In genomic region chr2:43349944-43350343, GRCh38 we compare ENCODE assay signal across 15 cellular contexts.
DNase-seq lines count a peak whose midpoint lies in the region; ATAC-seq and TF ChIP-seq lines count a peak whose summit lies in the region.
"Had no signal": no experiment of that assay in that cellular context is flagged by ENCODE, and none has a peak within 500 bp of the region (broad histone marks: within the 10 kb centered on the region; RNA-seq: fewer than 3 reads in every experiment).

No MANE protein-coding gene starts in this region.

- H3K27ac Mint-ChIP-seq in H9 (peak overlapping the region in 2 of 3 experiments; percentile 13; a peak in 4 of 7 replicates), WTC11 (peak overlapping the region; percentile 44; the same call in 1 of the 2 replicates)

- H2BK12ac ChIP-seq in H9 (ENCODE audit: insufficient read length, low read depth, low read length) = no peak overlapping the region
- H2BK12ac ChIP-seq in mesenchymal stem cell (ENCODE audit: low read length in 2 of 2) = peak overlapping the region in 1 of 2 experiments; percentile 75

- DNase-seq in H9 (no peak), WTC11 (ENCODE audit: low spot score) (no peak), mesenchymal stem cell (peak; percentile 64), NCI-H1105 (lab: John Stamatoyannopoulos, UW) (no peak), NCI-H2171 (lab: John Stamatoyannopoulos, UW) (no peak), ureter (ENCODE audit: low spot score) (no peak)
- DNase-seq: activated T-cell treated with anti-CD3 and anti-CD28 coated beads, Interleukin-2, amount 50 U/mL, for 4 hours; anterior cingulate cortex; effector CD4-positive, alpha-beta T cell; ovary; stimulated activated CD4-positive, alpha-beta T cell treated with anti-CD3 and anti-CD28 coated beads, Interleukin-4, amount 100 ng/mL, for 1 hour; stimulated activated naive CD4-positive, alpha-beta T cell had no signal

- H3K4me1 Mint-ChIP-seq in H9 (peaks cover 34 to 39% of the 10 kb centered on the region in 2 experiments), WTC11 (peaks cover 41% of the 10 kb centered on the region)

- no peak overlapping the region for H3K23ac ChIP-seq in H9 (ENCODE audit: insufficient read length, low read depth, low read length)
- no peak overlapping the region for H3K23ac ChIP-seq in mesenchymal stem cell (ENCODE audit: low read length in 2 of 2)

- H3K27me3 ChIP-seq in H9 (ENCODE audit: insufficient read depth, low read length) (no peaks in the 10 kb centered on the region), mesenchymal stem cell (ENCODE audit: control insufficient read depth in 1 of 2, insufficient read depth in 1 of 2, low read length in 2 of 2) (no peaks in the 10 kb centered on the region), skeletal muscle tissue (ENCODE audit: control insufficient read depth in 3 of 3, insufficient read depth in 3 of 3, low read length in 3 of 3) (no peaks in the 10 kb centered on the region)
- H3K27me3 ChIP-seq: ovary had no signal

- no CpG with 5 or more reads among the region's 3 CpGs for WGBS in H9 (ENCODE audit: extremely low coverage, insufficient read length, low lambda C conversion rate)
- 14% methylated on average over 2 of the region's 3 CpGs for WGBS in mesenchymal stem cell

- H3K27ac ChIP-seq in H9 (ENCODE audit: insufficient read length, low read depth, low read length) (no peak overlapping the region), mesenchymal stem cell (ENCODE audit: low read length, poor library complexity, severe bottlenecking) (peak overlapping the region; percentile 65), skeletal muscle tissue (ENCODE audit: low read depth, low read length) (peak overlapping the region; percentile 58)
- H3K27ac ChIP-seq: C4-2B had no signal

- H3K9ac ChIP-seq in H9 (ENCODE audit: extremely low read depth, insufficient read length, low read length) (no peak overlapping the region), mesenchymal stem cell (ENCODE audit: low read length) (no peak overlapping the region), skeletal muscle tissue (ENCODE audit: low read depth in 1 of 3, low read length in 3 of 3) (no peak overlapping the region)

- H3K56ac ChIP-seq in H9 (ENCODE audit: insufficient read length, low read depth, low read length) = no peak overlapping the region

- H2BK15ac ChIP-seq in H9 (ENCODE audit: low read depth, low read length) = no peak overlapping the region
- H2BK15ac ChIP-seq in mesenchymal stem cell (ENCODE audit: low read depth, poor library complexity, severe bottlenecking) = no peak overlapping the region

- no peak overlapping the region for H2BK20ac ChIP-seq in H9 (ENCODE audit: low read depth, low read length, poor library complexity, severe bottlenecking)

- H4K91ac ChIP-seq in H9 (ENCODE audit: insufficient read length, low read depth, low read length) (no peak overlapping the region), mesenchymal stem cell (ENCODE audit: low read length) (no peak overlapping the region)

- no peak overlapping the region for H3K14ac ChIP-seq in H9 (ENCODE audit: insufficient read depth, low read length)
- H3K14ac ChIP-seq in mesenchymal stem cell (ENCODE audit: low read length in 2 of 2) = no peak overlapping the region

- H3K4ac ChIP-seq in H9 (ENCODE audit: low read depth, low read length) (no peak overlapping the region), mesenchymal stem cell (ENCODE audit: low read depth in 1 of 2, low read length in 2 of 2) (peak overlapping the region in 1 of 2 experiments; percentile 58)

- H3K9me3 ChIP-seq in H9 (ENCODE audit: control insufficient read depth, low read depth, low read length) (no peaks in the 10 kb centered on the region), mesenchymal stem cell (ENCODE audit: control insufficient read depth, low read length) (no peaks in the 10 kb centered on the region), skeletal muscle tissue (ENCODE audit: control insufficient read depth in 3 of 3, low read length in 3 of 3) (no peaks in the 10 kb centered on the region)
- H3K9me3 ChIP-seq: ovary had no signal

- no peak for TF ChIP-seq CTCF in H9 (conservative IDR thresholded peaks at IDR 0.05)
- TF ChIP-seq CTCF in WTC11 (IDR thresholded peaks at IDR 0.05) = no peak

- H2BK5ac ChIP-seq in H9 (ENCODE audit: insufficient read length, low read length) (no peak overlapping the region), mesenchymal stem cell (ENCODE audit: low read depth, low read length, poor library complexity, severe bottlenecking) (no peak overlapping the region)

- H3K36me3 Mint-ChIP-seq in H9 (ENCODE audit: insufficient read depth in 1 of 3, low read depth in 3 of 3) (no peaks in the 10 kb centered on the region; a peak in 2 of 7 replicates), WTC11 (no peaks in the 10 kb centered on the region)

- POLR2A ChIA-PET in WTC11 (lab: Charles Lee) = no interaction called here

- no peak overlapping the region for H3K4me3 ChIP-seq in mesenchymal stem cell (ENCODE audit: insufficient read depth in 1 of 2, low read depth in 1 of 2, low read length in 2 of 2)
- no peak overlapping the region for H3K4me3 ChIP-seq in skeletal muscle tissue (ENCODE audit: low read length in 3 of 3)
- H3K4me3 ChIP-seq: ovary had no signal

- H3K9me3 Mint-ChIP-seq in H9 (no peaks in the 10 kb centered on the region; a peak in 1 of 5 replicates), WTC11 (no peaks in the 10 kb centered on the region)
- H3K9me3 Mint-ChIP-seq: activated T-cell treated with anti-CD3 and anti-CD28 coated beads, Interleukin-2, amount 50 U/mL, for 4 hours had no signal

- H3K4me3 Mint-ChIP-seq in H9 (no peak overlapping the region), WTC11 (no peak overlapping the region)
- H3K4me3 Mint-ChIP-seq: activated T-cell treated with anti-CD3 and anti-CD28 coated beads, Interleukin-2, amount 50 U/mL, for 4 hours had no signal

- H2AK5ac ChIP-seq in H9 (ENCODE audit: insufficient read length, low read length) = no peak overlapping the region
- H2AK5ac ChIP-seq in mesenchymal stem cell (ENCODE audit: low read length, severe bottlenecking) = no peak overlapping the region

- H3K79me1 ChIP-seq in H9 (ENCODE audit: insufficient read depth, low read depth, low read length, poor library complexity, severe bottlenecking) = no peaks in the 10 kb centered on the region
- H3K79me1 ChIP-seq in mesenchymal stem cell (replicated peaks; ENCODE audit: low read length, poor library complexity, severe bottlenecking) = peaks cover 3% of the 10 kb centered on the region

- no peak overlapping the region for H4K8ac ChIP-seq in H9 (replicated peaks; ENCODE audit: insufficient read length, low read depth, low read length)
- no peak overlapping the region for H4K8ac ChIP-seq in mesenchymal stem cell (ENCODE audit: low read length)

- H2BK120ac ChIP-seq in H9 (ENCODE audit: low read depth, low read length, poor library complexity, severe bottlenecking) (no peak overlapping the region), mesenchymal stem cell (ENCODE audit: low read depth, low read length) (peak overlapping the region; percentile 85)

- H3T11ph ChIP-seq in H9 (ENCODE audit: low read length) = no peak overlapping the region

- CTCF ChIA-PET in WTC11 (lab: Charles Lee) = no interaction called here

- H4K20me1 ChIP-seq in H9 (ENCODE audit: control insufficient read depth, insufficient read depth, insufficient read length) = no peaks in the 10 kb centered on the region

- no peak overlapping the region for H4K5ac ChIP-seq in H9 (ENCODE audit: insufficient read length, low read depth, low read length)

- H3K27me3 Mint-ChIP-seq in H9 (ENCODE audit: low read depth) (no peaks in the 10 kb centered on the region), WTC11 (ENCODE audit: low read depth) (no peaks in the 10 kb centered on the region)

- H3K18ac ChIP-seq in H9 (ENCODE audit: insufficient read length, low read depth, low read length) (no peak overlapping the region), mesenchymal stem cell (ENCODE audit: low read depth in 1 of 2, low read length in 2 of 2) (peak overlapping the region in 1 of 2 experiments; percentile 82)

- H3K4me1 ChIP-seq in H9 (ENCODE audit: insufficient read depth, low read length) (peaks cover 13% of the 10 kb centered on the region; the same call in 1 of the 2 replicates), mesenchymal stem cell (ENCODE audit: control insufficient read depth, insufficient read depth, low read depth, low read length) (peaks cover 11% of the 10 kb centered on the region), skeletal muscle tissue (ENCODE audit: control insufficient read depth in 3 of 3, insufficient read depth in 3 of 3, low read length in 3 of 3) (peaks cover 44 to 55% (median 52%) of the 10 kb centered on the region in 3 donors)

- H3K36me3 ChIP-seq in mesenchymal stem cell (ENCODE audit: control insufficient read depth in 1 of 2, insufficient read depth in 2 of 2, low read depth in 1 of 2, low read length in 2 of 2) (no peaks in the 10 kb centered on the region), skeletal muscle tissue (ENCODE audit: control insufficient read depth in 3 of 3, insufficient read depth in 3 of 3, low read length in 3 of 3) (no peaks in the 10 kb centered on the region)
- H3K36me3 ChIP-seq: ovary had no signal

- no peak overlapping the region for H3K4me2 ChIP-seq in H9 (ENCODE audit: insufficient read depth, insufficient read length, low read length)
- no peak overlapping the region for H3K4me2 ChIP-seq in mesenchymal stem cell (ENCODE audit: low read length, poor library complexity, severe bottlenecking)

- no peaks in the 10 kb centered on the region for H3K23me2 ChIP-seq in H9 (ENCODE audit: insufficient read length, low read depth, low read length, poor library complexity, severe bottlenecking)

- no peak overlapping the region for H2AFZ ChIP-seq in H9 (ENCODE audit: low read length)
- H2AFZ ChIP-seq in mesenchymal stem cell (ENCODE audit: low read depth, low read length) = no peak overlapping the region

- ATAC-seq in WTC11 (no peak), GM21529 (IDR thresholded peaks at IDR 0.05; ENCODE audit: unreplicated experiment) (no peak)
- ATAC-seq: activated T-cell treated with anti-CD3 and anti-CD28 coated beads, Interleukin-2, amount 50 U/mL, for 4 hours had no signal

- no peaks in the 10 kb centered on the region for H3K79me2 ChIP-seq in H9 (ENCODE audit: insufficient read depth, low read length)
